In genomic region chr19:46323227-46323626, GRCh38 we compare ENCODE assay signal across 5 cellular contexts. TPM values are rescaled to one million over a fixed set of nuclear protein-coding genes. Genes with fewer than 3 reads are reported as not detected.
"Had no signal": no experiment of that assay in that cellular context is flagged by ENCODE, and none has a peak within 500 bp of the region (broad histone marks: within the 10 kb centered on the region; RNA-seq: fewer than 3 reads in every experiment).

No MANE protein-coding gene starts in this region.

RNA-seq across cellular contexts. Expression of gene HIF3A, which starts 26.4 kb away (rescaled TPM):
- total RNA-seq: OCI-LY7, PC-3, PC-9, SJSA1, SK-MEL-5 had no signal
